Comparison of ENCODE assay signal across 1 cellular context in genomic region chr18:50307400-50307737, GRCh38.
A peak's percentile ranks its signal among the peaks of the same experiment; 100 is the strongest.
TF ChIP-seq lines count a peak whose summit lies in the region.

No MANE protein-coding gene starts in this region.

TF ChIP-seq in GM12878, 131 proteins besides CTCF, POLR2A, EP300 and RAD21:
- TF ChIP-seq RCOR1 (conservative IDR thresholded peaks at IDR 0.05; ENCODE audit: low read depth, low read length) (no peak), MEF2B (IDR thresholded peaks at IDR 0.05; ENCODE audit: partially characterized antibody, poor library complexity, severe bottlenecking) (peak; percentile 18), REST (IDR thresholded peaks at IDR 0.05; ENCODE audit: low read depth, low read length) (no peak), FOS (IDR thresholded peaks at IDR 0.05; ENCODE audit: borderline replicate concordance, extremely low read depth, insufficient read length) (no peak), RB1 (IDR thresholded peaks at IDR 0.05; ENCODE audit: borderline replicate concordance) (no peak), ATF3 (IDR thresholded peaks at IDR 0.05; ENCODE audit: borderline replicate concordance, extremely low read depth, low read depth, low read length) (no peak)
